Comparison of ENCODE assay signal across 2 cellular contexts in the genomic region with DNA sequence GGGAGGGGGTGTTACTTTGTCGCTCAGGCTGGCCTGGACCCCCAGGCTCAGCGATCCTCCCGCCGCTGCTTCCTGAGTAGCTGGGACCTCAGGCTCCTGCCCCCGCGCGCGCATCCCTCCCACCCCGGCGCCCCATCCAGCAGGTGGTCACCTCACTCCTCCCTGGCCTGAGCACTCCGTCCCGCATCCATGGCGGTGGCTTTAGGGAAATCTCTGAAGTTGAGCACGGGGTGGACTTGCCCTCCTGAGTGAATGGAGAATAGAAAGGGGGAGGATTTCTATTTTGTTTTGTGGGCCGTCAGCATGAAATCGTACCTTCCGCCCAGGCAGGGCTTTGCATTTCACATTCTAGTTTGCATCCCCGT.
TF ChIP-seq lines count a peak whose summit lies in the region.

No MANE protein-coding gene starts in this region.

TF ChIP-seq in K562, 482 proteins besides CTCF, POLR2A, EP300 and RAD21 (continued from another document):
- TF ChIP-seq THAP12 (CRISPR knock-in tag; IDR thresholded peaks at IDR 0.05) (no peak), ARNT (IDR thresholded peaks at IDR 0.05) (no peak)
TF ChIP-seq in K562: peak in this region for 1.

TF ChIP-seq in liver, 16 proteins besides CTCF, POLR2A, EP300 and RAD21 (continued from another document):
- no peak for TF ChIP-seq ZBTB33 (IDR thresholded peaks at IDR 0.05)
- TF ChIP-seq NR2F2 (IDR thresholded peaks at IDR 0.05) = no peak
- no peak for TF ChIP-seq FOXA1 (IDR thresholded peaks at IDR 0.05)
- TF ChIP-seq, protein P1, sequence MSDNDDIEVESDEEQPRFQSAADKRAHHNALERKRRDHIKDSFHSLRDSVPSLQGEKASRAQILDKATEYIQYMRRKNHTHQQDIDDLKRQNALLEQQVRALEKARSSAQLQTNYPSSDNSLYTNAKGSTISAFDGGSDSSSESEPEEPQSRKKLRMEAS (IDR thresholded peaks at IDR 0.05) = no peak
TF ChIP-seq in liver: peak in this region for 0.
